1 cellular context compared by ENCODE assay signal in the genomic region with DNA sequence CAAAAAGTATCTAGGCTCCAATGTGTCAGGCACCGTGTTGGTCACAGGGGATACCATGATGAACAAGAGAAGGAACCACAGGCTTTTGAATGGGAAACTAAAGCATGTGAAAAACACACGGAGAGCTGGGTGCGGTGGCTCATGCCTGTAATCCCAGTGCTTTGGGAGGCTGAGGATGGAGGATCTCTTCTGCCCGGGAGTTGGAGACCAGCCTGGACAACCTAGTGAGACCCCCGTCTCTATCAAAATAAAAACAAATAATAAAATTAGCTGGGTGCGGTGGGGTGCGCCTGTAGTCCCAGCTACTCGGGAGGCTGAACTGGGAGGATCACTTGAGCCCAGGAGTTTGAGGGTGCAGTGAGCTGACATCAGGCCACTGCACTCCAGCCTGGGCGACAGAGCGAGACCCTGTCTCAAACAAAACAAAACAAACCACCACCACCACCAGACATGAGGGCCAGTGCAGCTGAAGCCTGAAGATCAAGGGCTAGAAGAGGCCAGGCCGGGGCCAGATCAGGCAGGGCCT.
TF ChIP-seq lines count a peak whose summit lies in the region.

No MANE protein-coding gene starts in this region.

TF ChIP-seq in HCT116, 20 proteins besides CTCF, POLR2A, EP300 and RAD21 (continued from another document):
- no peak for TF ChIP-seq REST (IDR thresholded peaks at IDR 0.05; ENCODE audit: low read depth)
- TF ChIP-seq SRF (IDR thresholded peaks at IDR 0.05; ENCODE audit: low read depth), result no peak
- no peak for TF ChIP-seq ZFX (IDR thresholded peaks at IDR 0.05)
- TF ChIP-seq CBX3 (IDR thresholded peaks at IDR 0.05; ENCODE audit: low read depth), result no peak
